In genomic region chr22:41845380-41846267, GRCh38 we compare ENCODE assay signal across 1 cellular context.
TF ChIP-seq lines count a peak whose summit lies in the region.

No MANE protein-coding gene starts in this region.

TF ChIP-seq in K562, 482 proteins besides CTCF, POLR2A, EP300 and RAD21 (continued from another document and continues in another):
- TF ChIP-seq AFF1 (IDR thresholded peaks at IDR 0.05; ENCODE audit: low read depth in 1 of 2, partially characterized antibody in 2 of 2): peak in 1 of 2 experiments; percentile 76
- TF ChIP-seq MYBL2 (IDR thresholded peaks at IDR 0.05; ENCODE audit: low read depth): no peak
- TF ChIP-seq MYBL2 (CRISPR knock-in tag; IDR thresholded peaks at IDR 0.05; ENCODE audit: borderline replicate concordance): no peak
- TF ChIP-seq ZNF511 (CRISPR knock-in tag; IDR thresholded peaks at IDR 0.05): no peak
- TF ChIP-seq NR4A1 (CRISPR knock-in tag; IDR thresholded peaks at IDR 0.05): no peak
- 0 out of 2 replicates have a peak, but pooled peaks have one; percentile 52 for TF ChIP-seq NR4A1 (tag; IDR thresholded peaks at IDR 0.05)
- TF ChIP-seq FOS (IDR thresholded peaks at IDR 0.05; ENCODE audit: extremely low read depth, insufficient read length): no peak
- peak; percentile 59 for TF ChIP-seq MYC (IDR thresholded peaks at IDR 0.05; ENCODE audit: low read depth, low read length)
- TF ChIP-seq MYC (CRISPR knock-in tag; IDR thresholded peaks at IDR 0.05; ENCODE audit: borderline replicate concordance, low read depth): no peak
- no peak; the same call in 1 of the 2 replicates for TF ChIP-seq USF1 (CRISPR knock-in tag; IDR thresholded peaks at IDR 0.05)
- TF ChIP-seq SAFB2 (IDR thresholded peaks at IDR 0.05; ENCODE audit: borderline replicate concordance, low read depth, low read length, severe bottlenecking): no peak
- no peak for TF ChIP-seq ZNF324 (CRISPR knock-in tag; IDR thresholded peaks at IDR 0.05)
- TF ChIP-seq PPARD (CRISPR knock-in tag; IDR thresholded peaks at IDR 0.05): no peak
- TF ChIP-seq TCF7L2 (IDR thresholded peaks at IDR 0.05; ENCODE audit: low read depth, low read length): no peak
- no peak for TF ChIP-seq ZNF184 (CRISPR knock-in tag; IDR thresholded peaks at IDR 0.05)
- TF ChIP-seq KAT8 (IDR thresholded peaks at IDR 0.05; ENCODE audit: low read depth): no peak
- peak in 1 of 2 experiments; percentile 95; a peak in 3 of 4 replicates for TF ChIP-seq HDAC1 (IDR thresholded peaks at IDR 0.05)
- no peak for TF ChIP-seq HDAC8 (tag; IDR thresholded peaks at IDR 0.05)
- no peak for TF ChIP-seq PHTF2 (CRISPR knock-in tag; IDR thresholded peaks at IDR 0.05)
- peak; percentile 98 for TF ChIP-seq TAL1 (IDR thresholded peaks at IDR 0.05)
- TF ChIP-seq HOXB6 (CRISPR knock-in tag; IDR thresholded peaks at IDR 0.05; ENCODE audit: borderline replicate concordance): no peak
- TF ChIP-seq ID3 (CRISPR knock-in tag; IDR thresholded peaks at IDR 0.05): no peak
- no peak for TF ChIP-seq ID3 (tag; IDR thresholded peaks at IDR 0.05)
- TF ChIP-seq MAFG (tag; conservative IDR thresholded peaks at IDR 0.05): no peak
- TF ChIP-seq HDAC2 (IDR thresholded peaks at IDR 0.05): peak; percentile 98
- no peak for TF ChIP-seq ZNF347 (CRISPR knock-in tag; IDR thresholded peaks at IDR 0.05; ENCODE audit: low read depth)
- no peak for TF ChIP-seq ZNF124 (CRISPR knock-in tag; IDR thresholded peaks at IDR 0.05)
- no peak for TF ChIP-seq XRCC3 (IDR thresholded peaks at IDR 0.05)
- TF ChIP-seq YBX1 (IDR thresholded peaks at IDR 0.05): no peak
- TF ChIP-seq CTBP1 (IDR thresholded peaks at IDR 0.05; ENCODE audit: borderline replicate concordance): peak; percentile 88; the same call in 1 of the 2 replicates
- no peak for TF ChIP-seq FOXK1 (CRISPR knock-in tag; IDR thresholded peaks at IDR 0.05; ENCODE audit: borderline replicate concordance)
- TF ChIP-seq NFYB (IDR thresholded peaks at IDR 0.05; ENCODE audit: extremely low read depth, insufficient read length): no peak
- TF ChIP-seq HBP1 (CRISPR knock-in tag; IDR thresholded peaks at IDR 0.05): no peak
- TF ChIP-seq ZNF3 (CRISPR knock-in tag; IDR thresholded peaks at IDR 0.05): no peak
- no peak for TF ChIP-seq RNF219 (CRISPR knock-in tag; IDR thresholded peaks at IDR 0.05)
- peak; percentile 69; the same call in 1 of the 2 replicates for TF ChIP-seq DMBX1 (CRISPR knock-in tag; IDR thresholded peaks at IDR 0.05; ENCODE audit: borderline replicate concordance)
- peak; percentile 99 for TF ChIP-seq ARID1B (IDR thresholded peaks at IDR 0.05)
- no peak for TF ChIP-seq MGA (IDR thresholded peaks at IDR 0.05)
- peak; percentile 98 for TF ChIP-seq SOX6 (IDR thresholded peaks at IDR 0.05)
- no peak for TF ChIP-seq TCF15 (CRISPR knock-in tag; IDR thresholded peaks at IDR 0.05)
- no peak for TF ChIP-seq SAP30 (IDR thresholded peaks at IDR 0.05; ENCODE audit: borderline replicate concordance, insufficient read depth, low read depth, low read length, poor library complexity, severe bottlenecking)
- TF ChIP-seq ATF4 (CRISPR knock-in tag; IDR thresholded peaks at IDR 0.05): peak; percentile 71; the same call in 1 of the 2 replicates
- no peak for TF ChIP-seq ZNF408 (CRISPR knock-in tag; IDR thresholded peaks at IDR 0.05; ENCODE audit: low read depth)
